12 cellular contexts compared by ENCODE assay signal in genomic region chr2:239268549-239268948, GRCh38.
DNase-seq lines count a peak whose midpoint lies in the region; ATAC-seq and TF ChIP-seq lines count a peak whose summit lies in the region.
"Had no signal": no experiment of that assay in that cellular context is flagged by ENCODE, and none has a peak within 500 bp of the region (broad histone marks: within the 10 kb centered on the region; RNA-seq: fewer than 3 reads in every experiment).

No MANE protein-coding gene starts in this region.

- H3K27ac Mint-ChIP-seq in activated naive CD8-positive, alpha-beta T cell treated with anti-CD3 and anti-CD28 coated beads for 36 hours, result peak overlapping the region; percentile 38
- H3K27ac Mint-ChIP-seq in naive B cell, result peak overlapping the region in 1 of 6 donors; percentile 93

- peak overlapping the region; percentile 82 to 86 for H3K27ac ChIP-seq in right atrium auricular region
- no peak overlapping the region for H3K27ac ChIP-seq in vagina

- H3K36me3 Mint-ChIP-seq in activated naive CD8-positive, alpha-beta T cell treated with anti-CD3 and anti-CD28 coated beads for 36 hours, result peaks cover 8% of the 10 kb centered on the region
- no peaks in the 10 kb centered on the region for H3K36me3 Mint-ChIP-seq in naive B cell

- H3K27me3 ChIP-seq in right atrium auricular region (no peaks in the 10 kb centered on the region), vagina (no peaks in the 10 kb centered on the region)

- peaks cover 2% of the 10 kb centered on the region for H3K9me3 Mint-ChIP-seq in activated naive CD8-positive, alpha-beta T cell treated with anti-CD3 and anti-CD28 coated beads for 36 hours
- H3K9me3 Mint-ChIP-seq in naive B cell, result peaks cover 0 to 2% (median 0%) of the 10 kb centered on the region in 7 donors

- no peak overlapping the region for H3K4me3 ChIP-seq in right atrium auricular region
- no peak overlapping the region for H3K4me3 ChIP-seq in vagina
- H3K4me3 ChIP-seq: HAP-1, mucosa of descending colon had no signal

- peaks cover 72% of the 10 kb centered on the region for H3K4me1 Mint-ChIP-seq in activated naive CD8-positive, alpha-beta T cell treated with anti-CD3 and anti-CD28 coated beads for 36 hours
- peaks cover 56 to 76% (median 58%) of the 10 kb centered on the region in 3 donors for H3K4me1 Mint-ChIP-seq in naive B cell

- H3K9me3 ChIP-seq in right atrium auricular region, result no peaks in the 10 kb centered on the region
- no peaks in the 10 kb centered on the region for H3K9me3 ChIP-seq in vagina
- H3K9me3 ChIP-seq: HAP-1, mucosa of descending colon had no signal

- no peak for TF ChIP-seq POLR2A in vagina (IDR thresholded peaks at IDR 0.05)

- TF ChIP-seq CTCF in right atrium auricular region (IDR thresholded peaks at IDR 0.05) (no peak), vagina (IDR thresholded peaks at IDR 0.05) (no peak)

- DNase-seq in right atrium auricular region (ENCODE audit: low spot score), result no peak
- DNase-seq in left ventricle myocardium superior, result no peak
- no peak for DNase-seq in activated naive CD8-positive, alpha-beta T cell treated with anti-CD3 and anti-CD28 coated beads for 36 hours
- DNase-seq in naive B cell, result peak; percentile 23
- no peak for DNase-seq in vagina (ENCODE audit: extremely low spot score in 2 of 2)
- DNase-seq: foreskin fibroblast, NCI-H446 had no signal

- no peak overlapping the region for H3K4me3 Mint-ChIP-seq in activated naive CD8-positive, alpha-beta T cell treated with anti-CD3 and anti-CD28 coated beads for 36 hours
- H3K4me3 Mint-ChIP-seq in naive B cell, result peak overlapping the region in 6 of 8 donors; percentile 22 to 59 (median 32)

- no peak for ATAC-seq in left ventricle myocardium superior
- no peak for ATAC-seq in naive B cell (ENCODE audit: low read depth in 2 of 2)
- no peak for ATAC-seq in HG02759 (IDR thresholded peaks at IDR 0.05; ENCODE audit: unreplicated experiment)
- ATAC-seq in SK-N-SH treated with all-trans-retinoic acid at 6 μM for 48 hours, result no peak
- no peak for ATAC-seq in GM21619 (IDR thresholded peaks at IDR 0.05; ENCODE audit: unreplicated experiment)

- intact Hi-C loops in left ventricle myocardium superior (cut with micrococcal nuclease), result no loop called here
- intact Hi-C loops in vagina (cut with DNase I), result no loop called here

- H3K36me3 ChIP-seq in right atrium auricular region (no peaks in the 10 kb centered on the region), vagina (no peaks in the 10 kb centered on the region)
- H3K36me3 ChIP-seq: HAP-1 had no signal

- H3K27me3 Mint-ChIP-seq in activated naive CD8-positive, alpha-beta T cell treated with anti-CD3 and anti-CD28 coated beads for 36 hours, result peaks cover 31% of the 10 kb centered on the region
- H3K27me3 Mint-ChIP-seq in naive B cell, result peaks cover 75 to 94% (median 76%) of the 10 kb centered on the region in 3 donors

- H3K4me1 ChIP-seq in right atrium auricular region, result peaks cover 0 to 54% of the 10 kb centered on the region in 2 donors
- H3K4me1 ChIP-seq in vagina, result peaks cover 65% of the 10 kb centered on the region

TF ChIP-seq in SK-N-SH treated with all-trans-retinoic acid at 6 μM for 48 hours, 23 proteins besides CTCF, POLR2A, EP300 and RAD21:
- TF ChIP-seq CSRNP3 (CRISPR knock-in tag; IDR thresholded peaks at IDR 0.05), result no peak
- TF ChIP-seq CREB5 (CRISPR knock-in tag; IDR thresholded peaks at IDR 0.05; ENCODE audit: low read depth), result no peak
- TF ChIP-seq GLIS3 (CRISPR knock-in tag; IDR thresholded peaks at IDR 0.05), result no peak
- no peak for TF ChIP-seq POU6F1 (CRISPR knock-in tag; IDR thresholded peaks at IDR 0.05; ENCODE audit: borderline replicate concordance, low read depth)
- TF ChIP-seq ESRRG (CRISPR knock-in tag; IDR thresholded peaks at IDR 0.05), result no peak
TF ChIP-seq in SK-N-SH treated with all-trans-retinoic acid at 6 μM for 48 hours: peak in this region for 0.
